ENCODE assay signal across 17 cellular contexts in genomic region chr5:119171686-119172085, GRCh38.
"Had no signal": no experiment of that assay in that cellular context is flagged by ENCODE, and none has a peak within 500 bp of the region (broad histone marks: within the 10 kb centered on the region; RNA-seq: fewer than 3 reads in every experiment).

No MANE protein-coding gene starts in this region.

- ATAC-seq: esophagus mucosa; gastroesophageal sphincter; naive thymus-derived CD8-positive, alpha-beta T cell; sciatic nerve; stimulated activated naive B cell treated with anti-CD40 and anti-IgM and Interleukin-4, amounts not matched to agents 10 μg/mL and 1 μg/mL and 100 μg/mL, for 72 hours; stimulated activated naive CD8-positive, alpha-beta T cell treated with anti-CD3 and anti-CD28 coated beads, Interleukin-15, amount 100 ng/mL, for 72 hours had no signal

- H3K4me3 ChIP-seq: coronary artery, gastroesophageal sphincter, testis had no signal

- H3K27ac Mint-ChIP-seq: immature natural killer cell; stimulated activated naive B cell treated with anti-CD40 and anti-IgM and Interleukin-4, amounts not matched to agents 10 μg/mL and 1 μg/mL and 100 μg/mL, for 72 hours; stimulated activated naive CD8-positive, alpha-beta T cell treated with anti-CD3 and anti-CD28 coated beads, Interleukin-15, amount 100 ng/mL, for 72 hours had no signal

- H3K9me3 ChIP-seq: gastroesophageal sphincter, neutrophil, testis had no signal

- H3K27ac ChIP-seq: coronary artery, gastroesophageal sphincter, neutrophil, testis had no signal

- H3K4me3 Mint-ChIP-seq: immature natural killer cell; naive thymus-derived CD8-positive, alpha-beta T cell; stimulated activated naive B cell treated with anti-CD40 and anti-IgM and Interleukin-4, amounts not matched to agents 10 μg/mL and 1 μg/mL and 100 μg/mL, for 72 hours; stimulated activated naive CD8-positive, alpha-beta T cell treated with anti-CD3 and anti-CD28 coated beads, Interleukin-15, amount 100 ng/mL, for 72 hours had no signal

- DNase-seq: effector CD4-positive, alpha-beta T cell; foreskin fibroblast; immature natural killer cell; mesendoderm; naive thymus-derived CD8-positive, alpha-beta T cell; posterior cingulate gyrus; stimulated activated CD4-positive, alpha-beta T cell treated with anti-CD3 and anti-CD28 coated beads, Interleukin-2, amount 100 ng/mL, for 24 hours; stimulated activated CD4-positive, alpha-beta T cell treated with anti-CD3 and anti-CD28 coated beads, Interleukin-4, amount 100 ng/mL, for 4 hours; stimulated activated naive B cell treated with anti-CD40 and anti-IgM and Interleukin-4, amounts not matched to agents 10 μg/mL and 1 μg/mL and 100 μg/mL, for 72 hours; stimulated activated naive CD8-positive, alpha-beta T cell treated with anti-CD3 and anti-CD28 coated beads, Interleukin-15, amount 100 ng/mL, for 72 hours; testis; trophoblast cell had no signal

- H3K9me3 Mint-ChIP-seq: immature natural killer cell; naive thymus-derived CD8-positive, alpha-beta T cell; stimulated activated naive B cell treated with anti-CD40 and anti-IgM and Interleukin-4, amounts not matched to agents 10 μg/mL and 1 μg/mL and 100 μg/mL, for 72 hours; stimulated activated naive CD8-positive, alpha-beta T cell treated with anti-CD3 and anti-CD28 coated beads, Interleukin-15, amount 100 ng/mL, for 72 hours had no signal

- H3K4me1 ChIP-seq: gastroesophageal sphincter, testis had no signal

- H3K27me3 Mint-ChIP-seq: naive thymus-derived CD8-positive, alpha-beta T cell; stimulated activated naive B cell treated with anti-CD40 and anti-IgM and Interleukin-4, amounts not matched to agents 10 μg/mL and 1 μg/mL and 100 μg/mL, for 72 hours; stimulated activated naive CD8-positive, alpha-beta T cell treated with anti-CD3 and anti-CD28 coated beads, Interleukin-15, amount 100 ng/mL, for 72 hours had no signal

- H3K27me3 ChIP-seq: gastroesophageal sphincter, neutrophil, testis had no signal
